25 cellular contexts compared by ENCODE assay signal in genomic region chr4:8008391-8008790, GRCh38.
DNase-seq lines count a peak whose midpoint lies in the region; ATAC-seq and TF ChIP-seq lines count a peak whose summit lies in the region.
"Had no signal": no experiment of that assay in that cellular context is flagged by ENCODE, and none has a peak within 500 bp of the region (broad histone marks: within the 10 kb centered on the region; RNA-seq: fewer than 3 reads in every experiment).

No MANE protein-coding gene starts in this region.

- H3K4me3 Mint-ChIP-seq in brain = no peak overlapping the region
- no peak overlapping the region for H3K4me3 Mint-ChIP-seq in neural crest cell
- H3K4me3 Mint-ChIP-seq: B cell; CD4-positive, alpha-beta T cell; CD8-positive, alpha-beta T cell had no signal

- DNase-seq in NCI-H1417 (lab: John Stamatoyannopoulos, UW) (peak in 2 of 3 experiments; percentile 23 to 69), NCI-H1417 treated with DMSO at 0.1 percent for 48 hours (lab: John Stamatoyannopoulos, UW) (no peak), Right ventricle myocardium inferior (ENCODE audit: missing footprints) (peak; percentile 72), left ventricle myocardium inferior (no peak), neural crest cell (ENCODE audit: low read depth, low spot score) (no peak), HEK293T (ENCODE audit: extremely low spot score) (no peak), NCI-H2196 (lab: John Stamatoyannopoulos, UW; ENCODE audit: unreplicated experiment) (no peak)
- DNase-seq: AML-193; CD4-positive, alpha-beta T cell; CD8-positive, alpha-beta T cell; COR-L47; DMS 273 treated with DMSO at 0.1 percent for 48 hours; DMS153; DMS53; DMS79; DND-41; EL; GDM1 had no signal

- TF ChIP-seq CTCF in left ventricle myocardium inferior (IDR thresholded peaks at IDR 0.05; ENCODE audit: borderline replicate concordance) (no peak), brain (conservative IDR thresholded peaks at IDR 0.05) (no peak), neural crest cell (conservative IDR thresholded peaks at IDR 0.05) (no peak)

- H3K9me3 Mint-ChIP-seq in brain = peaks cover 0 to 2% (median 0%) of the 10 kb centered on the region in 5 experiments
- peaks cover 3% of the 10 kb centered on the region for H3K9me3 Mint-ChIP-seq in neural crest cell
- H3K9me3 Mint-ChIP-seq: CD4-positive, alpha-beta T cell; CD8-positive, alpha-beta T cell had no signal

- no peaks in the 10 kb centered on the region for H3K4me1 ChIP-seq in left ventricle myocardium inferior
- H3K4me1 ChIP-seq: A549 had no signal

- H3K4me1 Mint-ChIP-seq in brain (peaks cover 62% of the 10 kb centered on the region), neural crest cell (peaks cover 33% of the 10 kb centered on the region)
- H3K4me1 Mint-ChIP-seq: B cell had no signal

- H3K27me3 Mint-ChIP-seq in brain (no peaks in the 10 kb centered on the region), neural crest cell (ENCODE audit: low read depth) (no peaks in the 10 kb centered on the region)
- H3K27me3 Mint-ChIP-seq: B cell; CD4-positive, alpha-beta T cell had no signal

- no peak overlapping the region for H3K4me3 ChIP-seq in left ventricle myocardium inferior
- H3K4me3 ChIP-seq: A549; BLaER1 treated with 17β-estradiol and CSF1 and Interleukin-3, amounts not matched to agents 10 nM and 100 nM; GM12878 had no signal

- no peak overlapping the region for H3K27ac ChIP-seq in left ventricle myocardium inferior (replicated peaks)
- H3K27ac ChIP-seq: 22Rv1, A549, C4-2B had no signal

- peak overlapping the region in 3 of 5 experiments; percentile 70 to 98 (median 97) for H3K27ac Mint-ChIP-seq in brain
- peak overlapping the region; percentile 21 for H3K27ac Mint-ChIP-seq in neural crest cell (ENCODE audit: unreplicated experiment)
- H3K27ac Mint-ChIP-seq: B cell; CD4-positive, alpha-beta T cell; CD8-positive, alpha-beta T cell had no signal

- H3K36me3 Mint-ChIP-seq in brain (peaks cover 13% of the 10 kb centered on the region), neural crest cell (ENCODE audit: low read depth) (no peaks in the 10 kb centered on the region)

- CTCF ChIA-PET in HEK293T (lab: Yijun Ruan, JAX) = no interaction called here

- H3K27me3 ChIP-seq in left ventricle myocardium inferior (ENCODE audit: low read depth) = no peaks in the 10 kb centered on the region
- H3K27me3 ChIP-seq: BLaER1 treated with 17β-estradiol and CSF1 and Interleukin-3, amounts not matched to agents 10 nM and 100 nM had no signal

- intact Hi-C loops in Right ventricle myocardium inferior (cut with DNase I) = no loop called here
- intact Hi-C loops in left ventricle myocardium inferior (cut with micrococcal nuclease) = no loop called here

- H3K36me3 ChIP-seq in left ventricle myocardium inferior = peaks cover 10% of the 10 kb centered on the region
- H3K36me3 ChIP-seq: BLaER1 treated with 17β-estradiol and CSF1 and Interleukin-3, amounts not matched to agents 10 nM and 100 nM had no signal

- ATAC-seq in Right ventricle myocardium inferior = no peak
- ATAC-seq: A549; CD8-positive, alpha-beta T cell; GM12878 had no signal

- POLR2A ChIA-PET in HEK293T (lab: Yijun Ruan, JAX) = no interaction called here

- H3K9me3 ChIP-seq in left ventricle myocardium inferior (replicated peaks) = no peaks in the 10 kb centered on the region
- H3K9me3 ChIP-seq: A549; BLaER1 treated with 17β-estradiol and CSF1 and Interleukin-3, amounts not matched to agents 10 nM and 100 nM had no signal

TF ChIP-seq in HEK293T, 16 proteins besides CTCF, POLR2A, EP300 and RAD21:
- TF ChIP-seq SUZ12 (IDR thresholded peaks at IDR 0.05) = no peak
- no peak for TF ChIP-seq FOXM1 (IDR thresholded peaks at IDR 0.05; ENCODE audit: borderline replicate concordance)
- TF ChIP-seq BHLHE40 (IDR thresholded peaks at IDR 0.05; ENCODE audit: borderline replicate concordance) = no peak
- TF ChIP-seq, protein P1, sequence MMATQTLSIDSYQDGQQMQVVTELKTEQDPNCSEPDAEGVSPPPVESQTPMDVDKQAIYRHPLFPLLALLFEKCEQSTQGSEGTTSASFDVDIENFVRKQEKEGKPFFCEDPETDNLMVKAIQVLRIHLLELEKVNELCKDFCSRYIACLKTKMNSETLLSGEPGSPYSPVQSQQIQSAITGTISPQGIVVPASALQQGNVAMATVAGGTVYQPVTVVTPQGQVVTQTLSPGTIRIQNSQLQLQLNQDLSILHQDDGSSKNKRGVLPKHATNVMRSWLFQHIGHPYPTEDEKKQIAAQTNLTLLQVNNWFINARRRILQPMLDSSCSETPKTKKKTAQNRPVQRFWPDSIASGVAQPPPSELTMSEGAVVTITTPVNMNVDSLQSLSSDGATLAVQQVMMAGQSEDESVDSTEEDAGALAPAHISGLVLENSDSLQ (IDR thresholded peaks at IDR 0.05) = no peak
- TF ChIP-seq CTBP1 (IDR thresholded peaks at IDR 0.05; ENCODE audit: borderline replicate concordance) = no peak
- TF ChIP-seq HDGF (IDR thresholded peaks at IDR 0.05; ENCODE audit: borderline replicate concordance) = no peak
- TF ChIP-seq FOXK2 (IDR thresholded peaks at IDR 0.05) = no peak
- TF ChIP-seq TARDBP (IDR thresholded peaks at IDR 0.05) = no peak
- TF ChIP-seq ARNT (IDR thresholded peaks at IDR 0.05) = no peak
- no peak for TF ChIP-seq L3MBTL2 (conservative IDR thresholded peaks at IDR 0.05)
- no peak for TF ChIP-seq SP1 (IDR thresholded peaks at IDR 0.05)
- no peak for TF ChIP-seq ELF4 (IDR thresholded peaks at IDR 0.05)
- TF ChIP-seq NFRKB (IDR thresholded peaks at IDR 0.05) = no peak
- no peak for TF ChIP-seq LEF1 (IDR thresholded peaks at IDR 0.05; ENCODE audit: borderline replicate concordance)
- TF ChIP-seq FOXA1 (IDR thresholded peaks at IDR 0.05) = no peak
- no peak for TF ChIP-seq ZNF384 (IDR thresholded peaks at IDR 0.05)

Comparison
In these comparisons a context has a peak if more than half of its experiments do, and no peak if none do; other contexts are left out.
1. DNase-seq: peak in NCI-H1417 (2 of 3) and Right ventricle myocardium inferior (single experiment); none in NCI-H1417 treated with DMSO at 0.1 percent for 48 hours (single experiment), left ventricle myocardium inferior (single experiment), neural crest cell (single experiment), HEK293T (single experiment) and NCI-H2196 (single experiment).